12 cellular contexts compared by ENCODE assay signal in genomic region chr10:46020871-46021553, GRCh38. TPM values are rescaled to one million over a fixed set of nuclear protein-coding genes. Genes with fewer than 3 reads are reported as not detected.
DNase-seq lines count a peak whose midpoint lies in the region; ATAC-seq, FAIRE-seq and TF ChIP-seq lines count a peak whose summit lies in the region.
"Had no signal": no experiment of that assay in that cellular context is flagged by ENCODE, and none has a peak within 500 bp of the region (broad histone marks: within the 10 kb centered on the region; RNA-seq: fewer than 3 reads in every experiment).

No MANE protein-coding gene starts in this region.

- peaks cover 76% of the 10 kb centered on the region for H3K4me1 Mint-ChIP-seq in stimulated activated memory B cell treated with anti-CD40 and anti-IgM and Interleukin-4, amounts not matched to agents 10 μg/mL and 1 μg/mL and 100 μg/mL, for 72 hours

- BruUV-seq in HCT116 (replicated peaks; lab: Mats Ljungman, UMichigan) = no TSS peak

- H3K36me3 ChIP-seq in HCT116 (ENCODE audit: control insufficient read depth in 1 of 2, insufficient read depth in 2 of 2, low read length in 2 of 2) = no peaks in the 10 kb centered on the region
- H3K36me3 ChIP-seq: prostate gland had no signal

- peaks cover 9% of the 10 kb centered on the region; the same call in 1 of the 2 replicates for H4K20me1 ChIP-seq in HCT116 (ENCODE audit: insufficient read depth)

- RAD21 ChIA-PET in HCT116 (lab: Charles Lee; ENCODE audit: low non-redundant PET in 1 of 2, low total read pairs in 2 of 2, uncharacterized antibody in 2 of 2, unreplicated experiment in 2 of 2) = no interaction called here

- POLR2A ChIA-PET in HCT116 (lab: Charles Lee) = no interaction called here

- H3K79me2 ChIP-seq in HCT116 (ENCODE audit: insufficient read depth, low read length) = peaks cover 95% of the 10 kb centered on the region

- peak overlapping the region; percentile 82 for H3K4me2 ChIP-seq in HCT116 (ENCODE audit: low read length)

- no peaks in the 10 kb centered on the region for H3K9me3 Mint-ChIP-seq in stimulated activated memory B cell treated with anti-CD40 and anti-IgM and Interleukin-4, amounts not matched to agents 10 μg/mL and 1 μg/mL and 100 μg/mL, for 72 hours
- H3K9me3 Mint-ChIP-seq: activated T-cell treated with anti-CD3 and anti-CD28 coated beads, Interleukin-2, amount 50 U/mL, for 24 hours had no signal

- H3K27me3 Mint-ChIP-seq in stimulated activated memory B cell treated with anti-CD40 and anti-IgM and Interleukin-4, amounts not matched to agents 10 μg/mL and 1 μg/mL and 100 μg/mL, for 72 hours = no peaks in the 10 kb centered on the region
- H3K27me3 Mint-ChIP-seq: activated T-cell treated with anti-CD3 and anti-CD28 coated beads, Interleukin-2, amount 50 U/mL, for 24 hours had no signal

- no peaks in the 10 kb centered on the region for H3K27me3 ChIP-seq in HCT116 (ENCODE audit: insufficient read depth, low read length)

- no peak overlapping the region for H2AFZ ChIP-seq in HCT116 (ENCODE audit: low read depth, low read length, poor library complexity, severe bottlenecking)

- TF ChIP-seq CTCF in HCT116 (IDR thresholded peaks at IDR 0.05 in 2 of 3, conservative IDR thresholded peaks at IDR 0.05 in 1 of 3; ENCODE audit: borderline replicate concordance in 1 of 3, insufficient read depth in 1 of 3, low read depth in 2 of 3, low read length in 2 of 3) = no peak

- no peak for TF ChIP-seq RAD21 in HCT116 (IDR thresholded peaks at IDR 0.05; ENCODE audit: low read depth)

- no peaks in the 10 kb centered on the region for H3K9me2 ChIP-seq in HCT116 (ENCODE audit: insufficient read depth)

- no peak for FAIRE-seq in RCC 7860 (lab: Jason Lieb, UNC)
- FAIRE-seq: GM12891 had no signal

- no peak overlapping the region for H3K4me3 Mint-ChIP-seq in stimulated activated memory B cell treated with anti-CD40 and anti-IgM and Interleukin-4, amounts not matched to agents 10 μg/mL and 1 μg/mL and 100 μg/mL, for 72 hours

- intact Hi-C loops in HCT116 (cut with micrococcal nuclease) = no loop called here

- TF ChIP-seq POLR2A in HCT116 (IDR thresholded peaks at IDR 0.05; ENCODE audit: borderline replicate concordance, extremely low read depth, insufficient read depth, insufficient read length) = no peak

- DNase-seq in HCT116 (ENCODE audit: low read depth, low spot score) = no peak
- peak; percentile 33 for DNase-seq in RCC 7860 (ENCODE audit: low spot score)
- DNase-seq in fibroblast of peridontal ligament (ENCODE audit: extremely low read depth) = peak; percentile 93
- DNase-seq in NCI-H510A treated with DMSO at 0.1 percent for 48 hours (lab: John Stamatoyannopoulos, UW) = no peak
- DNase-seq in NCI-H1930 (lab: John Stamatoyannopoulos, UW) = no peak
- DNase-seq: activated T-cell treated with anti-CD3 and anti-CD28 coated beads, Interleukin-2, amount 50 U/mL, for 24 hours had no signal

- peaks cover 21 to 34% of the 10 kb centered on the region in 2 experiments for H3K4me1 ChIP-seq in HCT116 (ENCODE audit: control insufficient read depth in 1 of 2, insufficient read depth in 2 of 2, low read length in 2 of 2)
- H3K4me1 ChIP-seq: prostate gland had no signal

- H3K9ac ChIP-seq in HCT116 (ENCODE audit: low read length) = no peak overlapping the region

- peaks cover 7% of the 10 kb centered on the region for H3K36me3 Mint-ChIP-seq in stimulated activated memory B cell treated with anti-CD40 and anti-IgM and Interleukin-4, amounts not matched to agents 10 μg/mL and 1 μg/mL and 100 μg/mL, for 72 hours

- ATAC-seq in HCT116 (no peak), GM21367 (IDR thresholded peaks at IDR 0.05; ENCODE audit: unreplicated experiment) (no peak)
- no peak for ATAC-seq in stimulated activated memory B cell treated with anti-CD40 and anti-IgM and Interleukin-4, amounts not matched to agents 10 μg/mL and 1 μg/mL and 100 μg/mL, for 72 hours

- peak overlapping the region; percentile 88 for H3K27ac Mint-ChIP-seq in stimulated activated memory B cell treated with anti-CD40 and anti-IgM and Interleukin-4, amounts not matched to agents 10 μg/mL and 1 μg/mL and 100 μg/mL, for 72 hours

- H3K9me3 ChIP-seq in HCT116 (ENCODE audit: control insufficient read depth in 1 of 2, insufficient read depth in 1 of 2, low read depth in 1 of 2, low read length in 2 of 2) = no peaks in the 10 kb centered on the region
- H3K9me3 ChIP-seq: prostate gland had no signal

- CTCF ChIA-PET in HCT116 (lab: Charles Lee) = interaction anchor here (0.8 kb wide), 1 partner anchor 771 kb away, joined by 3 read pairs; no protein-coding TSS in a partner anchor

- H3K27ac ChIP-seq in HCT116 (ENCODE audit: low read depth, low read length) = no peak overlapping the region

- H3K4me3 ChIP-seq in HCT116 (replicated peaks in 1 of 2; ENCODE audit: low read depth in 1 of 2, low read length in 2 of 2) = peak overlapping the region in 1 of 2 experiments; percentile 12; a peak in 1 of 4 replicates
- H3K4me3 ChIP-seq: prostate gland had no signal

TF ChIP-seq in HCT116, 20 proteins besides CTCF, POLR2A, EP300 and RAD21 (continues in another document):
- TF ChIP-seq, protein P1, sequence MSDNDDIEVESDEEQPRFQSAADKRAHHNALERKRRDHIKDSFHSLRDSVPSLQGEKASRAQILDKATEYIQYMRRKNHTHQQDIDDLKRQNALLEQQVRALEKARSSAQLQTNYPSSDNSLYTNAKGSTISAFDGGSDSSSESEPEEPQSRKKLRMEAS (IDR thresholded peaks at IDR 0.05) = no peak
- TF ChIP-seq JUND (IDR thresholded peaks at IDR 0.05) = no peak
- TF ChIP-seq EGR1 (IDR thresholded peaks at IDR 0.05; ENCODE audit: low read depth) = no peak
- TF ChIP-seq, protein P2, sequence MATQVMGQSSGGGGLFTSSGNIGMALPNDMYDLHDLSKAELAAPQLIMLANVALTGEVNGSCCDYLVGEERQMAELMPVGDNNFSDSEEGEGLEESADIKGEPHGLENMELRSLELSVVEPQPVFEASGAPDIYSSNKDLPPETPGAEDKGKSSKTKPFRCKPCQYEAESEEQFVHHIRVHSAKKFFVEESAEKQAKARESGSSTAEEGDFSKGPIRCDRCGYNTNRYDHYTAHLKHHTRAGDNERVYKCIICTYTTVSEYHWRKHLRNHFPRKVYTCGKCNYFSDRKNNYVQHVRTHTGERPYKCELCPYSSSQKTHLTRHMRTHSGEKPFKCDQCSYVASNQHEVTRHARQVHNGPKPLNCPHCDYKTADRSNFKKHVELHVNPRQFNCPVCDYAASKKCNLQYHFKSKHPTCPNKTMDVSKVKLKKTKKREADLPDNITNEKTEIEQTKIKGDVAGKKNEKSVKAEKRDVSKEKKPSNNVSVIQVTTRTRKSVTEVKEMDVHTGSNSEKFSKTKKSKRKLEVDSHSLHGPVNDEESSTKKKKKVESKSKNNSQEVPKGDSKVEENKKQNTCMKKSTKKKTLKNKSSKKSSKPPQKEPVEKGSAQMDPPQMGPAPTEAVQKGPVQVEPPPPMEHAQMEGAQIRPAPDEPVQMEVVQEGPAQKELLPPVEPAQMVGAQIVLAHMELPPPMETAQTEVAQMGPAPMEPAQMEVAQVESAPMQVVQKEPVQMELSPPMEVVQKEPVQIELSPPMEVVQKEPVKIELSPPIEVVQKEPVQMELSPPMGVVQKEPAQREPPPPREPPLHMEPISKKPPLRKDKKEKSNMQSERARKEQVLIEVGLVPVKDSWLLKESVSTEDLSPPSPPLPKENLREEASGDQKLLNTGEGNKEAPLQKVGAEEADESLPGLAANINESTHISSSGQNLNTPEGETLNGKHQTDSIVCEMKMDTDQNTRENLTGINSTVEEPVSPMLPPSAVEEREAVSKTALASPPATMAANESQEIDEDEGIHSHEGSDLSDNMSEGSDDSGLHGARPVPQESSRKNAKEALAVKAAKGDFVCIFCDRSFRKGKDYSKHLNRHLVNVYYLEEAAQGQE (IDR thresholded peaks at IDR 0.05; ENCODE audit: low read depth) = no peak
- no peak for TF ChIP-seq ATF3 (IDR thresholded peaks at IDR 0.05)
- TF ChIP-seq SRF (IDR thresholded peaks at IDR 0.05; ENCODE audit: low read depth) = no peak
- TF ChIP-seq CBX3 (IDR thresholded peaks at IDR 0.05; ENCODE audit: low read depth) = no peak
- no peak for TF ChIP-seq ZBTB33 (IDR thresholded peaks at IDR 0.05; ENCODE audit: extremely low read depth, insufficient replicate concordance, low read length)
- no peak for TF ChIP-seq ZFX (IDR thresholded peaks at IDR 0.05)
- no peak for TF ChIP-seq POLR2AphosphoS5 (IDR thresholded peaks at IDR 0.05; ENCODE audit: low read depth, low read length)
- no peak for TF ChIP-seq FOSL1 (IDR thresholded peaks at IDR 0.05; ENCODE audit: low read depth)
- no peak for TF ChIP-seq ELF1 (IDR thresholded peaks at IDR 0.05; ENCODE audit: borderline replicate concordance, low read depth)
- no peak for TF ChIP-seq SP1 (IDR thresholded peaks at IDR 0.05; ENCODE audit: low read depth)
- no peak for TF ChIP-seq ZNF274 (IDR thresholded peaks at IDR 0.05; ENCODE audit: low read depth, low read length)
- TF ChIP-seq SIN3A (IDR thresholded peaks at IDR 0.05; ENCODE audit: low read depth) = no peak
- no peak for TF ChIP-seq EZH2phosphoT487 (IDR thresholded peaks at IDR 0.05; ENCODE audit: borderline replicate concordance)
- TF ChIP-seq EZH2 (IDR thresholded peaks at IDR 0.05) = no peak
- no peak for TF ChIP-seq YY1 (IDR thresholded peaks at IDR 0.05; ENCODE audit: extremely low read depth, insufficient replicate concordance, low read depth, low read length)

RNA-seq across cellular contexts. Expression of gene NCOA4, which starts 9.4 kb away (rescaled TPM):
- total RNA-seq in HCT116 (2021; ENCODE audit: unreplicated experiment) = 68.0 TPM
- polyA plus RNA-seq in HCT116 (2012) = 32.6 and 39.9 TPM in 2 replicates

RNA-seq across cellular contexts. Expression of gene MSMB, which starts 25.1 kb away (rescaled TPM):
- total RNA-seq in HCT116 (2021; ENCODE audit: unreplicated experiment) = not detected
- not detected in 2 replicates for polyA plus RNA-seq in HCT116 (2012)
- total RNA-seq: SK-MEL-5, subcutaneous adipose tissue had no signal

RNA-seq across cellular contexts. Expression of gene TIMM23, which starts 48.7 kb away (rescaled TPM):
- total RNA-seq in HCT116 (2021; ENCODE audit: unreplicated experiment) = 70.1 TPM
- polyA plus RNA-seq in HCT116 (2012) = 45.8 and 59.2 TPM in 2 replicates

Comparison
In these comparisons a context has a peak if more than half of its experiments do, and no peak if none do; other contexts are left out.
1. DNase-seq: peak in RCC 7860 (single experiment) and fibroblast of peridontal ligament (single experiment); none in HCT116 (single experiment), NCI-H510A treated with DMSO at 0.1 percent for 48 hours (single experiment) and NCI-H1930 (0 of 2).